Comparison of ENCODE assay signal across 29 cellular contexts in genomic region chr3:106823706-106824105, GRCh38.
"Had no signal": no experiment of that assay in that cellular context is flagged by ENCODE, and none has a peak within 500 bp of the region (broad histone marks: within the 10 kb centered on the region; RNA-seq: fewer than 3 reads in every experiment).

No MANE protein-coding gene starts in this region.

- FAIRE-seq: TTC549 had no signal

- DNase-seq: activated CD4-positive, alpha-beta memory T cell treated with anti-CD3 and anti-CD28 coated beads for 36 hours; activated CD4-positive, alpha-beta T cell treated with anti-CD3 and anti-CD28 coated beads, Interleukin-2, amount 10 ng/mL, durations not matched to agents 7 days and 5 days; activated CD4-positive, CD25-positive, alpha-beta regulatory T cell; activated CD8-positive, alpha-beta memory T cell treated with anti-CD3 and anti-CD28 coated beads, Interleukin-2, amount 50 U/mL, for 4 hours; activated gamma-delta T cell treated with Interleukin-2 at 50 U/mL for 16 hours; activated naive CD4-positive, alpha-beta T cell treated with anti-CD3 and anti-CD28 coated beads, Interleukin-2, amount 10 ng/mL, durations not matched to agents 7 days and 5 days; activated naive CD8-positive, alpha-beta T cell treated with anti-CD3 and anti-CD28 coated beads for 36 hours; activated T-cell treated with anti-CD3 and anti-CD28 coated beads, Interleukin-2, amount 50 U/mL, for 72 hours; brain microvascular endothelial cell; cerebellar nuclear complex; NCI-H1092; NCI-H1417; NCI-H1930; NCI-H2107; NCI-H2171 treated with DMSO at 0.1 percent for 48 hours; NCI-H345; NCI-H510A; NCI-H526 treated with DMSO at 0.1 percent for 48 hours; NK-92 treated with Interleukin-12 subunit alpha and Interleukin-12 subunit beta, amount 100 ng/mL, for 24 hours; OCI-M1; RPMI8226; T-cell; T-helper 2 cell; T1000 had no signal

- H3K27ac ChIP-seq: brain microvascular endothelial cell, cardiac muscle cell, SK-N-MC had no signal

- H3K27me3 ChIP-seq: brain microvascular endothelial cell, cardiac muscle cell had no signal

- H3K4me3 ChIP-seq: cardiac muscle cell, SK-N-MC had no signal

- ATAC-seq: activated T-cell treated with anti-CD3 and anti-CD28 coated beads, Interleukin-2, amount 50 U/mL, for 72 hours; Panc1; Right ventricle myocardium inferior; T-cell had no signal

- H3K36me3 ChIP-seq: brain microvascular endothelial cell, cardiac muscle cell had no signal
